In the genomic region with DNA sequence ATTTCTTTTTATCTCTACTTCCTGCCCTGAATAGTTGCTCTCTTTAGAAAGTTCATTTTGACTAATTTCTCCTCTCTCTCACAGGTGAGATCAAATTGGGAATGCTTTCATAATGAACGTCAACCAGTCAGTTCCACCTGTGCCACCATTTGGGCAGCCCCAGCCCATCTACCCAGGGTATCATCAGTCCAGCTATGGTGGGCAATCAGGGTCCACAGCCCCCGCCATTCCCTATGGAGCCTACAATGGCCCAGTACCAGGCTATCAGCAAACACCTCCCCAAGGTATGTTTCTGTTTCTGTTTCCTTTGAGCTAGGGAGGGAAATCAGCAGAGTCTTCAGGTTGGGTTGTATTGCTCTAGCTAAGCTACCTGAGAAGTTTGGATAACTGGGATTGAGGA, we compare ENCODE assay signal across 15 cellular contexts. TPM values are rescaled to one million over a fixed set of nuclear protein-coding genes. Genes with fewer than 3 reads are reported as not detected.
DNase-seq lines count a peak whose midpoint lies in the region; ATAC-seq, FAIRE-seq and TF ChIP-seq lines count a peak whose summit lies in the region.
"Had no signal": no experiment of that assay in that cellular context is flagged by ENCODE, and none has a peak within 500 bp of the region (broad histone marks: within the 10 kb centered on the region; RNA-seq: fewer than 3 reads in every experiment).

No MANE protein-coding gene starts in this region.

- in situ Hi-C loops in HepG2 (cut with HindIII; ENCODE audit: extremely low pct_ligation_motif_present, low pct_unique_long_range_greater_than_20kb), result no loop called here

- CTCF ChIA-PET in HepG2 (lab: Yijun Ruan, JAX; ENCODE audit: low intra/inter-chr PET ratio, low total read pairs), result no interaction called here
- CTCF ChIA-PET in activated CD4-positive, alpha-beta memory T cell treated with anti-CD3 and anti-CD28 coated beads, Interleukin-2, amount 10 ng/mL, durations not matched to agents 7 days and 5 days (lab: Charles Lee), result interaction anchor here (1.1 to 1.2 kb wide), 3 partner anchors 20 to 26 kb away, joined by 3 read pairs; no protein-coding TSS in a partner anchor

- no peak overlapping the region for H2AFZ ChIP-seq in HepG2 (ENCODE audit: low read length)

- H3K27ac Mint-ChIP-seq in activated CD4-positive, alpha-beta memory T cell treated with anti-CD3 and anti-CD28 coated beads, Interleukin-2, amount 10 ng/mL, durations not matched to agents 7 days and 5 days, result peak overlapping the region; percentile 59
- H3K27ac Mint-ChIP-seq in glutamatergic neuron (ENCODE audit: unreplicated experiment), result no peak overlapping the region

- intact Hi-C loops in HepG2 (cut with micrococcal nuclease; ENCODE audit: unreplicated experiment) (no loop called here), right lobe of liver (cut with DNase I) (no loop called here), uterus (cut with DNase I; ENCODE audit: low total_unique reads) (no loop called here)

- H3K4me1 Mint-ChIP-seq in activated CD4-positive, alpha-beta memory T cell treated with anti-CD3 and anti-CD28 coated beads, Interleukin-2, amount 10 ng/mL, durations not matched to agents 7 days and 5 days, result peaks cover 53% of the 10 kb centered on the region
- peaks cover 10% of the 10 kb centered on the region for H3K4me1 Mint-ChIP-seq in glutamatergic neuron (ENCODE audit: low read depth, unreplicated experiment)

- TF ChIP-seq RAD21 in HepG2 (CRISPR knock-in tag; IDR thresholded peaks at IDR 0.05), result no peak

- TF ChIP-seq POLR2A in HepG2 (IDR thresholded peaks at IDR 0.05; ENCODE audit: insufficient read depth in 1 of 2, low read depth in 2 of 2, low read length in 2 of 2) (no peak), right lobe of liver (IDR thresholded peaks at IDR 0.05) (no peak), uterus (IDR thresholded peaks at IDR 0.05) (no peak)

- WGBS in HepG2 (ENCODE audit: low lambda C conversion rate), result 94% methylated on average over 2 of the region's 2 CpGs
- WGBS in right lobe of liver (ENCODE audit: insufficient coverage, low coverage, low lambda C conversion rate, missing lambda C conversion rate), result no CpG with 5 or more reads among the region's 2 CpGs

- H4K20me1 ChIP-seq in HepG2 (ENCODE audit: insufficient read depth, low read length), result no peaks in the 10 kb centered on the region

- H3K4me3 ChIP-seq in HepG2 (replicated peaks in 1 of 3; ENCODE audit: insufficient read depth in 1 of 3, low read depth in 2 of 3, low read length in 3 of 3) (no peak overlapping the region), right lobe of liver (no peak overlapping the region), uterus (no peak overlapping the region)

- H3K9ac ChIP-seq in HepG2 (ENCODE audit: insufficient read depth, low read depth, low read length), result no peak overlapping the region

- H3K4me2 ChIP-seq in HepG2 (ENCODE audit: low read depth, low read length), result no peak overlapping the region

- H3K36me3 Mint-ChIP-seq in activated CD4-positive, alpha-beta memory T cell treated with anti-CD3 and anti-CD28 coated beads, Interleukin-2, amount 10 ng/mL, durations not matched to agents 7 days and 5 days (ENCODE audit: low read depth), result peaks cover 47% of the 10 kb centered on the region
- peaks cover 3% of the 10 kb centered on the region for H3K36me3 Mint-ChIP-seq in glutamatergic neuron (ENCODE audit: unreplicated experiment)

- H3K9me3 Mint-ChIP-seq in activated CD4-positive, alpha-beta memory T cell treated with anti-CD3 and anti-CD28 coated beads, Interleukin-2, amount 10 ng/mL, durations not matched to agents 7 days and 5 days, result no peaks in the 10 kb centered on the region
- H3K9me3 Mint-ChIP-seq in glutamatergic neuron (ENCODE audit: unreplicated experiment), result peaks cover 6% of the 10 kb centered on the region

- no peak for ATAC-seq in HepG2
- no peak for ATAC-seq in right lobe of liver
- no peak for ATAC-seq in GM19324 (IDR thresholded peaks at IDR 0.05; ENCODE audit: low FRiP score, unreplicated experiment)
- ATAC-seq in GM19395 (IDR thresholded peaks at IDR 0.05; ENCODE audit: unreplicated experiment), result no peak

- TF ChIP-seq CTCF in HepG2 (CRISPR knock-in tag; IDR thresholded peaks at IDR 0.05), result no peak
- TF ChIP-seq CTCF in right lobe of liver (IDR thresholded peaks at IDR 0.05), result no peak
- no peak for TF ChIP-seq CTCF in glutamatergic neuron (IDR thresholded peaks at IDR 0.05; ENCODE audit: partially characterized antibody, unreplicated experiment)
- TF ChIP-seq CTCF in uterus (IDR thresholded peaks at IDR 0.05), result no peak

- H3K9me3 ChIP-seq in HepG2 (ENCODE audit: low read length), result no peaks in the 10 kb centered on the region
- H3K9me3 ChIP-seq in right lobe of liver, result no peaks in the 10 kb centered on the region
- no peaks in the 10 kb centered on the region for H3K9me3 ChIP-seq in uterus

- no peak for DNase-seq in HepG2 (ENCODE audit: low spot score)
- no peak for DNase-seq in right lobe of liver
- DNase-seq in activated CD4-positive, alpha-beta memory T cell treated with anti-CD3 and anti-CD28 coated beads, Interleukin-2, amount 10 ng/mL, durations not matched to agents 7 days and 5 days, result no peak
- no peak for DNase-seq in glutamatergic neuron
- DNase-seq in uterus, result no peak
- DNase-seq in RCC 7860 (ENCODE audit: low spot score), result no peak
- DNase-seq: activated CD4-positive, CD25-positive, alpha-beta regulatory T cell treated with anti-CD3 and anti-CD28 coated beads, Interleukin-2, amount 50 U/mL, for 72 hours; activated gamma-delta T cell treated with Interleukin-2 at 50 U/mL for 16 hours; hypothalamus; Karpas-422; NCI-H1417 treated with DMSO at 0.1 percent for 48 hours; NCI-H82; stimulated activated CD4-positive, alpha-beta T cell treated with anti-CD3 and anti-CD28 coated beads, Interleukin-12 subunit alpha, Interleukin-12 subunit beta, amount 100 ng/mL, for 4 hours had no signal

- peaks cover 45% of the 10 kb centered on the region for H3K79me2 ChIP-seq in HepG2 (ENCODE audit: insufficient read depth, low read length)

- FAIRE-seq in HepG2 (lab: Jason Lieb, UNC), result no peak
- no peak for FAIRE-seq in RCC 7860 (lab: Jason Lieb, UNC)

- H3K27ac ChIP-seq in HepG2 (ENCODE audit: extremely low read length, insufficient read depth, low read length), result no peak overlapping the region
- no peak overlapping the region for H3K27ac ChIP-seq in right lobe of liver
- H3K27ac ChIP-seq in uterus, result no peak overlapping the region

- POLR2A ChIA-PET in HepG2 (lab: Yijun Ruan, JAX), result no interaction called here
- POLR2A ChIA-PET in activated CD4-positive, alpha-beta memory T cell treated with anti-CD3 and anti-CD28 coated beads, Interleukin-2, amount 10 ng/mL, durations not matched to agents 7 days and 5 days (lab: Charles Lee), result interaction anchor here (0.9 to 6.8 kb wide), 4 partner anchors 7 to 64 kb away, joined by 3 to 164 read pairs (median 4); a partner anchor contains a TSS

- H3K4me1 ChIP-seq in HepG2 (ENCODE audit: insufficient read depth, low read length) (peaks cover 56% of the 10 kb centered on the region), right lobe of liver (peaks cover 0 to 45% (median 21%) of the 10 kb centered on the region in 4 donors), uterus (peaks cover 3 to 8% of the 10 kb centered on the region in 2 donors)

- no peaks in the 10 kb centered on the region for H3K27me3 Mint-ChIP-seq in activated CD4-positive, alpha-beta memory T cell treated with anti-CD3 and anti-CD28 coated beads, Interleukin-2, amount 10 ng/mL, durations not matched to agents 7 days and 5 days
- peaks cover 6% of the 10 kb centered on the region for H3K27me3 Mint-ChIP-seq in glutamatergic neuron (ENCODE audit: unreplicated experiment)

- BruUV-seq in HepG2 (replicated peaks; lab: Mats Ljungman, UMichigan), result TSS peak; percentile 5

- peak overlapping the region; percentile 68 for H3K4me3 Mint-ChIP-seq in activated CD4-positive, alpha-beta memory T cell treated with anti-CD3 and anti-CD28 coated beads, Interleukin-2, amount 10 ng/mL, durations not matched to agents 7 days and 5 days
- H3K4me3 Mint-ChIP-seq in glutamatergic neuron (ENCODE audit: unreplicated experiment), result peak overlapping the region; percentile 30

- no peaks in the 10 kb centered on the region; a peak in 1 of 5 replicates for H3K27me3 ChIP-seq in HepG2 (ENCODE audit: control insufficient read depth in 1 of 2, insufficient read depth in 2 of 2, low read length in 2 of 2)
- no peaks in the 10 kb centered on the region for H3K27me3 ChIP-seq in right lobe of liver
- no peaks in the 10 kb centered on the region for H3K27me3 ChIP-seq in uterus

- peaks cover 8 to 39% of the 10 kb centered on the region in 2 experiments for H3K36me3 ChIP-seq in HepG2 (replicated peaks in 1 of 2; ENCODE audit: control insufficient read depth in 1 of 2, insufficient read depth in 2 of 2, low read length in 2 of 2)
- peaks cover 0 to 38% (median 23%) of the 10 kb centered on the region in 4 donors for H3K36me3 ChIP-seq in right lobe of liver
- no peaks in the 10 kb centered on the region for H3K36me3 ChIP-seq in uterus

- TF ChIP-seq EP300 in HepG2 (IDR thresholded peaks at IDR 0.05; ENCODE audit: low read depth in 2 of 2, low read length in 2 of 2) (no peak), HepG2 (CRISPR knock-in tag; IDR thresholded peaks at IDR 0.05; ENCODE audit: borderline replicate concordance) (no peak)

RNA-seq across cellular contexts. Expression of a gene that starts 2.5 kb away (rescaled TPM):
- total RNA-seq in HepG2 (2016; rRNA removed; fragmentation: Illumina TruSeq; extraction: Trizol) (63.1 and 66.5 TPM in 2 replicates), right lobe of liver (10 to 100 TPM; 39.4 to 43.4 (median 41.0) TPM), glutamatergic neuron (ENCODE audit: unreplicated experiment) (91.1 TPM), uterus (10 to 100 TPM; 25.3 to 75.9 (median 40.1) TPM)
- 5.7 and 6.6 TPM in 2 replicates for total RNA-seq in HepG2 (2016; cell fraction: cytosol; rRNA removed; fragmentation: Illumina TruSeq; extraction: Trizol; ENCODE audit: low read depth)
- total RNA-seq in HepG2 (2016; cell fraction: insoluble cytoplasmic fraction; rRNA removed; fragmentation: Illumina TruSeq; extraction: Trizol), result 57.3 and 62.0 TPM in 2 replicates
- total RNA-seq in HepG2 (2016; cell fraction: membrane; rRNA removed; fragmentation: Illumina TruSeq; extraction: Trizol), result 19.5 and 20.7 TPM in 2 replicates
- 36.4 and 38.8 TPM in 2 replicates for total RNA-seq in HepG2 (2016; cell fraction: nucleus; rRNA removed; fragmentation: Illumina TruSeq; extraction: Trizol)
- polyA plus RNA-seq in HepG2 (2011; rRNA removed), result 66.4 and 74.3 TPM in 2 replicates
- 40.0 and 44.0 TPM in 2 replicates for polyA plus RNA-seq in HepG2 (2011; cell fraction: cytosol; rRNA removed)
- 134 and 139 TPM in 2 replicates for polyA plus RNA-seq in HepG2 (2011; cell fraction: nucleus; rRNA removed)
- 42.2 and 45.9 TPM in 2 replicates for polyA plus RNA-seq in HepG2 (2012)
- polyA plus RNA-seq in HepG2 (2016; cell fraction: cytosol; fragmentation: Illumina TruSeq; extraction: Trizol; ENCODE audit: low read depth), result 3.5 and 3.8 TPM in 2 replicates
- polyA plus RNA-seq in HepG2 (2016; cell fraction: insoluble cytoplasmic fraction; fragmentation: Illumina TruSeq; extraction: Trizol; ENCODE audit: low read depth), result 45.3 and 53.1 TPM in 2 replicates
- polyA plus RNA-seq in HepG2 (2016; cell fraction: membrane; fragmentation: Illumina TruSeq; extraction: Trizol; ENCODE audit: low read depth), result 8.7 and 10.2 TPM in 2 replicates
- 60.4 and 69.2 TPM in 2 replicates for polyA plus RNA-seq in HepG2 (2016; cell fraction: nucleus; fragmentation: Illumina TruSeq; extraction: Trizol; ENCODE audit: insufficient read depth, low read depth)
- polyA minus RNA-seq in HepG2 (2011; rRNA and poly(A)+ RNA removed; ENCODE audit: low replicate concordance), result 140 and 157 TPM in 2 replicates
- polyA minus RNA-seq in HepG2 (2011; cell fraction: cytosol; rRNA and poly(A)+ RNA removed), result 50.5 and 52.3 TPM in 2 replicates
- polyA minus RNA-seq in HepG2 (2011; cell fraction: nucleus; rRNA and poly(A)+ RNA removed), result 40.4 and 42.8 TPM in 2 replicates
- 100 to 1,000 TPM; 106 to 108 TPM for total RNA-seq in activated CD4-positive, alpha-beta memory T cell treated with anti-CD3 and anti-CD28 coated beads, Interleukin-2, amount 10 ng/mL, durations not matched to agents 7 days and 5 days

RNA-seq across cellular contexts. Expression of a gene that starts 35.1 kb away (rescaled TPM):
- total RNA-seq in HepG2 (2016; rRNA removed; fragmentation: Illumina TruSeq; extraction: Trizol) (71.2 and 91.7 TPM in 2 replicates), right lobe of liver (10 to 100 TPM; 13.0 to 25.1 (median 17.4) TPM), glutamatergic neuron (ENCODE audit: unreplicated experiment) (30.9 TPM), uterus (10 to 100 TPM in 2 of 4 donors, 1 to 10 TPM in 2; 7.1 to 15.3 (median 11.0) TPM)
- 16.2 and 16.7 TPM in 2 replicates for total RNA-seq in HepG2 (2016; cell fraction: cytosol; rRNA removed; fragmentation: Illumina TruSeq; extraction: Trizol; ENCODE audit: low read depth)
- total RNA-seq in HepG2 (2016; cell fraction: insoluble cytoplasmic fraction; rRNA removed; fragmentation: Illumina TruSeq; extraction: Trizol), result 69.8 and 94.8 TPM in 2 replicates
- total RNA-seq in HepG2 (2016; cell fraction: membrane; rRNA removed; fragmentation: Illumina TruSeq; extraction: Trizol), result 32.5 and 34.2 TPM in 2 replicates
- total RNA-seq in HepG2 (2016; cell fraction: nucleus; rRNA removed; fragmentation: Illumina TruSeq; extraction: Trizol), result 30.4 and 32.6 TPM in 2 replicates
- polyA plus RNA-seq in HepG2 (2011; rRNA removed), result 30.6 and 36.9 TPM in 2 replicates
- 35.1 and 36.6 TPM in 2 replicates for polyA plus RNA-seq in HepG2 (2011; cell fraction: cytosol; rRNA removed)
- 8.8 and 9.9 TPM in 2 replicates for polyA plus RNA-seq in HepG2 (2011; cell fraction: nucleus; rRNA removed)
- polyA plus RNA-seq in HepG2 (2012), result 40.1 and 41.3 TPM in 2 replicates
- polyA plus RNA-seq in HepG2 (2016; cell fraction: cytosol; fragmentation: Illumina TruSeq; extraction: Trizol; ENCODE audit: low read depth), result 16.6 and 17.9 TPM in 2 replicates
- polyA plus RNA-seq in HepG2 (2016; cell fraction: insoluble cytoplasmic fraction; fragmentation: Illumina TruSeq; extraction: Trizol; ENCODE audit: low read depth), result 90.2 and 95.1 TPM in 2 replicates
- polyA plus RNA-seq in HepG2 (2016; cell fraction: membrane; fragmentation: Illumina TruSeq; extraction: Trizol; ENCODE audit: low read depth), result 27.2 and 27.4 TPM in 2 replicates
- polyA plus RNA-seq in HepG2 (2016; cell fraction: nucleus; fragmentation: Illumina TruSeq; extraction: Trizol; ENCODE audit: insufficient read depth, low read depth), result 45.9 and 52.1 TPM in 2 replicates
- 5.0 and 8.3 TPM in 2 replicates for polyA minus RNA-seq in HepG2 (2011; rRNA and poly(A)+ RNA removed; ENCODE audit: low replicate concordance)
- polyA minus RNA-seq in HepG2 (2011; cell fraction: cytosol; rRNA and poly(A)+ RNA removed), result 5.5 TPM in 2 replicates
- 7.7 and 9.1 TPM in 2 replicates for polyA minus RNA-seq in HepG2 (2011; cell fraction: nucleus; rRNA and poly(A)+ RNA removed)
- 10 to 100 TPM; 31.4 to 34.6 TPM for total RNA-seq in activated CD4-positive, alpha-beta memory T cell treated with anti-CD3 and anti-CD28 coated beads, Interleukin-2, amount 10 ng/mL, durations not matched to agents 7 days and 5 days

RNA-seq across cellular contexts. Expression of a gene that starts 38.7 kb away (rescaled TPM):
- total RNA-seq in HepG2 (2016; rRNA removed; fragmentation: Illumina TruSeq; extraction: Trizol) (21.0 and 39.9 TPM in 2 replicates), right lobe of liver (100 to 1,000 TPM in 1 of 6 experiments, 10 to 100 TPM in 5; 52.2 to 107 (median 77.5) TPM), glutamatergic neuron (ENCODE audit: unreplicated experiment) (165 TPM), uterus (100 to 1,000 TPM in 2 of 4 donors, 10 to 100 TPM in 2; 61.4 to 112 (median 91.1) TPM)
- 5.7 and 8.2 TPM in 2 replicates for total RNA-seq in HepG2 (2016; cell fraction: cytosol; rRNA removed; fragmentation: Illumina TruSeq; extraction: Trizol; ENCODE audit: low read depth)
- 13.7 and 36.6 TPM in 2 replicates for total RNA-seq in HepG2 (2016; cell fraction: insoluble cytoplasmic fraction; rRNA removed; fragmentation: Illumina TruSeq; extraction: Trizol)
- total RNA-seq in HepG2 (2016; cell fraction: membrane; rRNA removed; fragmentation: Illumina TruSeq; extraction: Trizol), result 9.3 and 11.2 TPM in 2 replicates
- total RNA-seq in HepG2 (2016; cell fraction: nucleus; rRNA removed; fragmentation: Illumina TruSeq; extraction: Trizol), result 35.4 and 47.5 TPM in 2 replicates
- 98.2 and 142 TPM in 2 replicates for polyA plus RNA-seq in HepG2 (2011; rRNA removed)
- 41.1 and 57.3 TPM in 2 replicates for polyA plus RNA-seq in HepG2 (2011; cell fraction: cytosol; rRNA removed)
- 505 and 598 TPM in 2 replicates for polyA plus RNA-seq in HepG2 (2011; cell fraction: nucleus; rRNA removed)
- polyA plus RNA-seq in HepG2 (2012), result 43.3 and 58.7 TPM in 2 replicates
- polyA plus RNA-seq in HepG2 (2016; cell fraction: cytosol; fragmentation: Illumina TruSeq; extraction: Trizol; ENCODE audit: low read depth), result 3.7 and 6.8 TPM in 2 replicates
- 21.2 and 30.3 TPM in 2 replicates for polyA plus RNA-seq in HepG2 (2016; cell fraction: insoluble cytoplasmic fraction; fragmentation: Illumina TruSeq; extraction: Trizol; ENCODE audit: low read depth)
- 6.6 and 11.5 TPM in 2 replicates for polyA plus RNA-seq in HepG2 (2016; cell fraction: membrane; fragmentation: Illumina TruSeq; extraction: Trizol; ENCODE audit: low read depth)
- 118 and 128 TPM in 2 replicates for polyA plus RNA-seq in HepG2 (2016; cell fraction: nucleus; fragmentation: Illumina TruSeq; extraction: Trizol; ENCODE audit: insufficient read depth, low read depth)
- polyA minus RNA-seq in HepG2 (2011; rRNA and poly(A)+ RNA removed; ENCODE audit: low replicate concordance), result 83.5 and 181 TPM in 2 replicates
- polyA minus RNA-seq in HepG2 (2011; cell fraction: cytosol; rRNA and poly(A)+ RNA removed), result 31.5 and 36.5 TPM in 2 replicates
- 64.2 and 73.5 TPM in 2 replicates for polyA minus RNA-seq in HepG2 (2011; cell fraction: nucleus; rRNA and poly(A)+ RNA removed)
- total RNA-seq in activated CD4-positive, alpha-beta memory T cell treated with anti-CD3 and anti-CD28 coated beads, Interleukin-2, amount 10 ng/mL, durations not matched to agents 7 days and 5 days, result 10 to 100 TPM; 88.0 to 92.2 TPM

RNA-seq across cellular contexts. Expression of a gene that starts 48.8 kb away (rescaled TPM):
- total RNA-seq in HepG2 (2016; rRNA removed; fragmentation: Illumina TruSeq; extraction: Trizol), result 2.4 and 5.3 TPM in 2 replicates
- total RNA-seq in HepG2 (2016; cell fraction: cytosol; rRNA removed; fragmentation: Illumina TruSeq; extraction: Trizol; ENCODE audit: low read depth), result 11.4 and 13.8 TPM in 2 replicates
- 2.6 and 5.2 TPM in 2 replicates for total RNA-seq in HepG2 (2016; cell fraction: insoluble cytoplasmic fraction; rRNA removed; fragmentation: Illumina TruSeq; extraction: Trizol)
- 6.0 and 7.5 TPM in 2 replicates for total RNA-seq in HepG2 (2016; cell fraction: membrane; rRNA removed; fragmentation: Illumina TruSeq; extraction: Trizol)
- 7.7 and 8.0 TPM in 2 replicates for total RNA-seq in HepG2 (2016; cell fraction: nucleus; rRNA removed; fragmentation: Illumina TruSeq; extraction: Trizol)
- 7.9 and 8.7 TPM in 2 replicates for polyA plus RNA-seq in HepG2 (2011; rRNA removed)
- polyA plus RNA-seq in HepG2 (2011; cell fraction: cytosol; rRNA removed), result 2.3 and 2.9 TPM in 2 replicates
- polyA plus RNA-seq in HepG2 (2011; cell fraction: nucleus; rRNA removed), result 29.4 and 34.8 TPM in 2 replicates
- polyA plus RNA-seq in HepG2 (2012), result 4.3 and 4.9 TPM in 2 replicates
- polyA plus RNA-seq in HepG2 (2016; cell fraction: cytosol; fragmentation: Illumina TruSeq; extraction: Trizol; ENCODE audit: low read depth), result 0.55 and 0.72 TPM in 2 replicates
- polyA plus RNA-seq in HepG2 (2016; cell fraction: insoluble cytoplasmic fraction; fragmentation: Illumina TruSeq; extraction: Trizol; ENCODE audit: low read depth), result 0.89 and 2.3 TPM in 2 replicates
- polyA plus RNA-seq in HepG2 (2016; cell fraction: membrane; fragmentation: Illumina TruSeq; extraction: Trizol; ENCODE audit: low read depth), result 0.94 and 1.8 TPM in 2 replicates
- polyA plus RNA-seq in HepG2 (2016; cell fraction: nucleus; fragmentation: Illumina TruSeq; extraction: Trizol; ENCODE audit: insufficient read depth, low read depth), result 25.7 and 29.4 TPM in 2 replicates
- 2.0 and 5.8 TPM in 2 replicates for polyA minus RNA-seq in HepG2 (2011; rRNA and poly(A)+ RNA removed; ENCODE audit: low replicate concordance)
- 2.1 and 2.5 TPM in 2 replicates for polyA minus RNA-seq in HepG2 (2011; cell fraction: cytosol; rRNA and poly(A)+ RNA removed)
- polyA minus RNA-seq in HepG2 (2011; cell fraction: nucleus; rRNA and poly(A)+ RNA removed), result 10.9 TPM in 2 replicates
- 1 to 10 TPM; 2.5 to 6.2 (median 4.5) TPM for total RNA-seq in right lobe of liver
- total RNA-seq in activated CD4-positive, alpha-beta memory T cell treated with anti-CD3 and anti-CD28 coated beads, Interleukin-2, amount 10 ng/mL, durations not matched to agents 7 days and 5 days, result 1 to 10 TPM; 8.1 to 9.3 TPM
- total RNA-seq in glutamatergic neuron (ENCODE audit: unreplicated experiment), result 10.9 TPM
- 10 to 100 TPM in 1 of 4 donors, 1 to 10 TPM in 2, under 1 TPM in 1; 0.77 to 11.2 (median 3.7) TPM for total RNA-seq in uterus
